In genomic region chr11:10287766-10288165, GRCh38 we compare ENCODE assay signal across 30 cellular contexts.
"Had no signal": no experiment of that assay in that cellular context is flagged by ENCODE, and none has a peak within 500 bp of the region (broad histone marks: within the 10 kb centered on the region; RNA-seq: fewer than 3 reads in every experiment).

No MANE protein-coding gene starts in this region.

- H3K36me3 ChIP-seq: Peyer's patch had no signal

- H3K9ac ChIP-seq: KMS-11 had no signal

- DNase-seq: activated B cell treated with CpG ODN at 0.5 μM for 24 hours; activated CD4-positive, alpha-beta memory T cell treated with anti-CD3 and anti-CD28 coated beads for 36 hours; activated CD4-positive, alpha-beta T cell treated with anti-CD3 and anti-CD28 coated beads for 4 hours; activated CD4-positive, alpha-beta T cell treated with anti-CD3 and anti-CD28 coated beads, Interleukin-2, amount 50 U/mL, for 1 hour; activated CD4-positive, CD25-positive, alpha-beta regulatory T cell treated with anti-CD3 and anti-CD28 coated beads, Interleukin-2, amount 50 U/mL, for 72 hours; activated CD8-positive, alpha-beta memory T cell treated with anti-CD3 and anti-CD28 coated beads, Interleukin-2, amount 50 U/mL, for 4 hours; activated effector memory CD4-positive, alpha-beta T cell treated with Interleukin-2 at 50 U/mL for 16 hours; activated naive CD4-positive, alpha-beta T cell treated with anti-CD3 and anti-CD28 coated beads, Interleukin-2, amount 10 ng/mL, durations not matched to agents 7 days and 5 days; activated naive CD8-positive, alpha-beta T cell treated with anti-CD3 and anti-CD28 coated beads, Interleukin-2, amount 50 U/mL, for 24 hours; activated T-cell treated with anti-CD3 and anti-CD28 coated beads for 4 hours; activated T-cell treated with anti-CD3 and anti-CD28 coated beads, Interleukin-2, amount 50 U/mL, for 48 hours; anterior cingulate cortex; MV-4-11; NCI-H1092; NCI-H1436 treated with DMSO at 0.1 percent for 48 hours; NCI-H1694 treated with DMSO at 0.1 percent for 48 hours; NCI-H2029; NCI-H345; NCI-H524 treated with DMSO at 0.1 percent for 48 hours; Peyer's patch; Right ventricle myocardium superior; SW 1271; T-helper 1 cell; T-helper 2 cell; T-helper 9 cell had no signal

- H3K27me3 Mint-ChIP-seq: brain had no signal

- H3K4me3 ChIP-seq: Peyer's patch had no signal

- FAIRE-seq: bronchial epithelial cell had no signal

- H3K36me3 Mint-ChIP-seq: activated CD4-positive, alpha-beta memory T cell treated with anti-CD3 and anti-CD28 coated beads for 36 hours; activated naive CD4-positive, alpha-beta T cell treated with anti-CD3 and anti-CD28 coated beads, Interleukin-2, amount 10 ng/mL, durations not matched to agents 7 days and 5 days had no signal

- H3K27ac ChIP-seq: KMS-11, Peyer's patch, VCaP had no signal

- H3K27ac Mint-ChIP-seq: activated B cell treated with CpG ODN at 0.5 μM for 24 hours; activated CD4-positive, alpha-beta memory T cell treated with anti-CD3 and anti-CD28 coated beads for 36 hours; activated naive CD4-positive, alpha-beta T cell treated with anti-CD3 and anti-CD28 coated beads, Interleukin-2, amount 10 ng/mL, durations not matched to agents 7 days and 5 days; activated naive CD8-positive, alpha-beta T cell; activated naive CD8-positive, alpha-beta T cell treated with anti-CD3 and anti-CD28 coated beads, Interleukin-2, amount 50 U/mL, for 24 hours; brain had no signal

- H3K27me3 ChIP-seq: Peyer's patch had no signal

- ATAC-seq: activated naive CD8-positive, alpha-beta T cell treated with anti-CD3 and anti-CD28 coated beads, Interleukin-2, amount 50 U/mL, for 24 hours had no signal

- H3K4me2 ChIP-seq: KMS-11 had no signal

- H3K9me3 Mint-ChIP-seq: activated B cell treated with CpG ODN at 0.5 μM for 24 hours; activated CD4-positive, alpha-beta memory T cell treated with anti-CD3 and anti-CD28 coated beads for 36 hours; activated naive CD4-positive, alpha-beta T cell treated with anti-CD3 and anti-CD28 coated beads, Interleukin-2, amount 10 ng/mL, durations not matched to agents 7 days and 5 days; activated naive CD8-positive, alpha-beta T cell treated with anti-CD3 and anti-CD28 coated beads, Interleukin-2, amount 50 U/mL, for 24 hours; brain had no signal

- H3K9me3 ChIP-seq: Peyer's patch had no signal

- H3K4me3 Mint-ChIP-seq: activated B cell treated with CpG ODN at 0.5 μM for 24 hours; activated CD4-positive, alpha-beta memory T cell treated with anti-CD3 and anti-CD28 coated beads for 36 hours; activated naive CD4-positive, alpha-beta T cell treated with anti-CD3 and anti-CD28 coated beads, Interleukin-2, amount 10 ng/mL, durations not matched to agents 7 days and 5 days; activated naive CD8-positive, alpha-beta T cell; activated naive CD8-positive, alpha-beta T cell treated with anti-CD3 and anti-CD28 coated beads, Interleukin-2, amount 50 U/mL, for 24 hours; brain had no signal
